ENCODE assay signal across 11 cellular contexts in the genomic region with DNA sequence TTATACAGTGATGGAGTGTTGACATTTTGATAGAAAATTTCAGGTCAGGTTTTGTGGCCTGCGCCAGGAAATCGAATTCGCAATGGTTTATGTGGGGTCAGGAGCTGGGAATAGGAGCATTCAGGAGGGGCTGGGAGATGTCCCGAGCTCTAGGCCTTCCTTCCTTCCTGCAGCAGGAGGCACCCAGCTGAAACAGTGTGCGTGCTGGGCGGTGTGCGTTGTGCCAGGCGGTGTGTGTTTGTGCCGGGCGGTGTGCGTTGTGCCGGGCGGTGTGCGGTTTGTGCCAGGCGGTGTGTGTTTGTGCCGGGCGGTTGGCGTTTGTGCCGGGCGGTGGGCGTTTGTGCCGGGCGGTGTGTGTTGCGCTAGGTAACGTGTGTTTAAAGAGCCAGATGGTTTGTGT.
DNase-seq lines count a peak whose midpoint lies in the region; ATAC-seq and TF ChIP-seq lines count a peak whose summit lies in the region.
"Had no signal": no experiment of that assay in that cellular context is flagged by ENCODE, and none has a peak within 500 bp of the region (broad histone marks: within the 10 kb centered on the region; RNA-seq: fewer than 3 reads in every experiment).

No MANE protein-coding gene starts in this region.

- CTCF ChIA-PET in RWPE1 (lab: Yijun Ruan, JAX), result no interaction called here

- peak overlapping the region in 1 of 2 donors; percentile 34 for H3K4me3 Mint-ChIP-seq in effector memory CD8-positive, alpha-beta T cell

- DNase-seq in RWPE1 (ENCODE audit: low spot score) (no peak), ACHN (no peak)
- DNase-seq in effector memory CD8-positive, alpha-beta T cell, result no peak
- DNase-seq: heart right ventricle, NCI-H2171 treated with DMSO at 0.1 percent for 48 hours, SIG-M5 had no signal

- H3K4me3 ChIP-seq in DOHH2 (ENCODE audit: low read length), result peak overlapping the region; percentile 96; the same call in 1 of the 2 replicates
- H3K4me3 ChIP-seq in neutrophil (ENCODE audit: low read depth in 1 of 2, low read length in 1 of 2), result no peak overlapping the region

- no peak for ATAC-seq in effector memory CD8-positive, alpha-beta T cell (replicated peaks)
- no peak for ATAC-seq in GM21619 (IDR thresholded peaks at IDR 0.05; ENCODE audit: unreplicated experiment)
- no peak for ATAC-seq in GM19455 (IDR thresholded peaks at IDR 0.05; ENCODE audit: unreplicated experiment)
- ATAC-seq: heart right ventricle had no signal

- H3K9me3 ChIP-seq in DOHH2 (ENCODE audit: control insufficient read depth, insufficient read depth, low read length) (no peaks in the 10 kb centered on the region), neutrophil (no peaks in the 10 kb centered on the region)
- H3K9me3 ChIP-seq: heart right ventricle had no signal

- no peaks in the 10 kb centered on the region for H4K20me1 ChIP-seq in DOHH2 (ENCODE audit: control insufficient read depth, insufficient read depth, low read depth, low read length)

- in situ Hi-C loops in ACHN (cut with HindIII; ENCODE audit: low pct_ligation_motif_present, low pct_unique_long_range_greater_than_20kb, low sequenced_read_pairs), result no loop called here

- POLR2A ChIA-PET in RWPE1 (lab: Yijun Ruan, JAX; ENCODE audit: low non-redundant PET), result interaction anchor here (0.6 kb wide), 1 partner anchor 180 kb away, joined by 3 read pairs; no protein-coding TSS in a partner anchor

- TF ChIP-seq CTCF in DOHH2 (IDR thresholded peaks at IDR 0.05; ENCODE audit: low read depth, low read length, poor library complexity, severe bottlenecking) (no peak), RWPE1 (conservative IDR thresholded peaks at IDR 0.05; ENCODE audit: low read depth) (no peak), neutrophil (IDR thresholded peaks at IDR 0.05) (no peak)

- H3K27me3 ChIP-seq in DOHH2 (ENCODE audit: control insufficient read depth, low read length), result no peaks in the 10 kb centered on the region
- H3K27me3 ChIP-seq in neutrophil, result no peaks in the 10 kb centered on the region
- H3K27me3 ChIP-seq: heart right ventricle had no signal

- H3K9me3 Mint-ChIP-seq in effector memory CD8-positive, alpha-beta T cell, result no peaks in the 10 kb centered on the region

- H3K27ac Mint-ChIP-seq in effector memory CD8-positive, alpha-beta T cell, result peak overlapping the region; percentile 85 to 90

- H3K27ac ChIP-seq in DOHH2 (ENCODE audit: low read depth, low read length) (no peak overlapping the region), RWPE1 (peak overlapping the region; percentile 97), neutrophil (peak overlapping the region; percentile 100)

- H3K36me3 Mint-ChIP-seq in effector memory CD8-positive, alpha-beta T cell (ENCODE audit: insufficient read depth), result peaks cover 9% of the 10 kb centered on the region

- H3K27me3 Mint-ChIP-seq in effector memory CD8-positive, alpha-beta T cell, result no peaks in the 10 kb centered on the region

- peaks cover 24% of the 10 kb centered on the region for H3K79me2 ChIP-seq in DOHH2 (ENCODE audit: control insufficient read depth, low read length)
- H3K79me2 ChIP-seq: parathyroid adenoma had no signal

- peaks cover 5% of the 10 kb centered on the region; the same call in 1 of the 2 replicates for H3F3A ChIP-seq in DOHH2 (ENCODE audit: control insufficient read depth, insufficient read depth)

- peak overlapping the region; percentile 79 for H3K4me2 ChIP-seq in DOHH2 (ENCODE audit: low read length)

- H3K36me3 ChIP-seq in DOHH2 (ENCODE audit: control insufficient read depth, low read length), result peaks cover 20% of the 10 kb centered on the region
- H3K36me3 ChIP-seq in neutrophil, result peaks cover 34% of the 10 kb centered on the region

- H3K4me1 ChIP-seq in DOHH2 (ENCODE audit: control insufficient read depth, low read length), result peaks cover 25% of the 10 kb centered on the region
- H3K4me1 ChIP-seq in neutrophil (ENCODE audit: control insufficient read depth in 1 of 2, insufficient read depth in 1 of 2, low read depth in 1 of 2, low read length in 1 of 2), result peaks cover 28 to 42% of the 10 kb centered on the region in 2 experiments
- H3K4me1 ChIP-seq: parathyroid adenoma had no signal

- no peaks in the 10 kb centered on the region for H3K9me2 ChIP-seq in DOHH2 (replicated peaks; ENCODE audit: control insufficient read depth, low read length)

- peaks cover 28 to 39% of the 10 kb centered on the region in 2 donors for H3K4me1 Mint-ChIP-seq in effector memory CD8-positive, alpha-beta T cell (ENCODE audit: low read depth in 2 of 2)
